Comparison of ENCODE assay signal across 1 cellular context in genomic region chr18:13424377-13424776, GRCh38.
TF ChIP-seq lines count a peak whose summit lies in the region.

No MANE protein-coding gene starts in this region.

TF ChIP-seq in H1, 55 proteins besides CTCF, POLR2A, EP300 and RAD21 (continued from another document):
- TF ChIP-seq, protein P1, sequence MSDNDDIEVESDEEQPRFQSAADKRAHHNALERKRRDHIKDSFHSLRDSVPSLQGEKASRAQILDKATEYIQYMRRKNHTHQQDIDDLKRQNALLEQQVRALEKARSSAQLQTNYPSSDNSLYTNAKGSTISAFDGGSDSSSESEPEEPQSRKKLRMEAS (IDR thresholded peaks at IDR 0.05): no peak
- TF ChIP-seq CBX8 (IDR thresholded peaks at IDR 0.05; ENCODE audit: borderline replicate concordance, low read depth, low read length): no peak
- TF ChIP-seq, protein P2, sequence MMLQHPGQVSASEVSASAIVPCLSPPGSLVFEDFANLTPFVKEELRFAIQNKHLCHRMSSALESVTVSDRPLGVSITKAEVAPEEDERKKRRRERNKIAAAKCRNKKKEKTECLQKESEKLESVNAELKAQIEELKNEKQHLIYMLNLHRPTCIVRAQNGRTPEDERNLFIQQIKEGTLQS (IDR thresholded peaks at IDR 0.05; ENCODE audit: insufficient read depth, low read depth, low read length): no peak
- TF ChIP-seq TCF12 (IDR thresholded peaks at IDR 0.05; ENCODE audit: low read depth, low read length): no peak
